Comparison of ENCODE assay signal across 10 cellular contexts in genomic region chr3:5162102-5162501, GRCh38. TPM values are rescaled to one million over a fixed set of nuclear protein-coding genes. Genes with fewer than 3 reads are reported as not detected.
DNase-seq lines count a peak whose midpoint lies in the region; ATAC-seq, FAIRE-seq and TF ChIP-seq lines count a peak whose summit lies in the region.
"Had no signal": no experiment of that assay in that cellular context is flagged by ENCODE, and none has a peak within 500 bp of the region (broad histone marks: within the 10 kb centered on the region; RNA-seq: fewer than 3 reads in every experiment).

No MANE protein-coding gene starts in this region.

- CTCF ChIA-PET in GM12878 (lab: Yijun Ruan, JAX), result interaction anchor here (2.7 kb wide), 1 partner anchor 25 kb away, joined by 7 read pairs; no protein-coding TSS in a partner anchor

- in situ Hi-C loops in GM12878 (cut with MboI), result no loop called here

- no peaks in the 10 kb centered on the region for H3K27me3 ChIP-seq in GM12878 (replicated peaks in 1 of 2; ENCODE audit: control insufficient read depth in 2 of 2, insufficient read depth in 2 of 2, low read length in 1 of 2)
- no peaks in the 10 kb centered on the region for H3K27me3 ChIP-seq in lung (ENCODE audit: control insufficient read depth, insufficient read depth)
- H3K27me3 ChIP-seq in suprapubic skin, result no peaks in the 10 kb centered on the region

- H3K27ac ChIP-seq in GM12878 (ENCODE audit: control insufficient read depth, insufficient read depth), result no peak overlapping the region
- peak overlapping the region in 1 of 2 donors; percentile 32 for H3K27ac ChIP-seq in lung (ENCODE audit: low read depth in 1 of 2, low read length in 1 of 2)
- H3K27ac ChIP-seq in suprapubic skin, result no peak overlapping the region

- H4K20me1 ChIP-seq in GM12878 (ENCODE audit: control insufficient read depth, insufficient read depth), result no peaks in the 10 kb centered on the region

- TF ChIP-seq EP300 in GM12878 (IDR thresholded peaks at IDR 0.05; ENCODE audit: borderline replicate concordance in 1 of 2, control insufficient read depth in 1 of 2, low read depth in 2 of 2, low read length in 2 of 2) (no peak), suprapubic skin (IDR thresholded peaks at IDR 0.05) (no peak)

- no peak overlapping the region for H3K9ac ChIP-seq in GM12878 (ENCODE audit: control insufficient read depth, insufficient read depth, low read length)

- no peaks in the 10 kb centered on the region for H3K36me3 ChIP-seq in GM12878 (ENCODE audit: control insufficient read depth in 2 of 2, insufficient read depth in 2 of 2, low read length in 1 of 2)
- no peaks in the 10 kb centered on the region for H3K36me3 ChIP-seq in lung (ENCODE audit: control insufficient read depth in 2 of 2, insufficient read depth in 2 of 2, low read length in 2 of 2)
- no peaks in the 10 kb centered on the region for H3K36me3 ChIP-seq in suprapubic skin

- BruUV-seq in GM12878 (replicated peaks; lab: Mats Ljungman, UMichigan), result no TSS peak

- POLR2A ChIA-PET in GM12878 (lab: Charles Lee), result interaction anchor here (0.6 to 1.4 kb wide), 3 partner anchors 9 to 34 kb away, joined by 3 to 5 read pairs (median 4); no protein-coding TSS in a partner anchor

- H3K79me2 ChIP-seq in GM12878 (ENCODE audit: control insufficient read depth, insufficient read depth, low read length), result peaks cover 86% of the 10 kb centered on the region

- no peak for TF ChIP-seq CTCF in GM12878 (IDR thresholded peaks at IDR 0.05 in 2 of 3, conservative IDR thresholded peaks at IDR 0.05 in 1 of 3; ENCODE audit: control insufficient read depth in 2 of 3, extremely low read depth in 1 of 3, insufficient read depth in 1 of 3, low read depth in 3 of 3, low read length in 3 of 3)
- TF ChIP-seq CTCF in lung (IDR thresholded peaks at IDR 0.05; ENCODE audit: control extremely low read depth, extremely low read depth), result no peak
- no peak for TF ChIP-seq CTCF in suprapubic skin (IDR thresholded peaks at IDR 0.05)

- WGBS in GM12878 (ENCODE audit: insufficient coverage, insufficient replicate concordance, low lambda C conversion rate, missing lambda C conversion rate), result 90% methylated on average over 1 of the region's 1 CpG
- 71 to 78% methylated on average over 1 of the region's 1 CpG for WGBS in lung, 2 donors
- WGBS in suprapubic skin, result 80% methylated on average over 1 of the region's 1 CpG

- H3K4me1 ChIP-seq in GM12878 (ENCODE audit: control insufficient read depth, insufficient read depth, low read length), result peaks cover 17% of the 10 kb centered on the region
- H3K4me1 ChIP-seq in lung (ENCODE audit: control insufficient read depth in 2 of 2, insufficient read depth in 2 of 2, low read length in 2 of 2), result peaks cover 12 to 22% of the 10 kb centered on the region in 2 donors
- peaks cover 33% of the 10 kb centered on the region for H3K4me1 ChIP-seq in suprapubic skin

- intact Hi-C loops in GM12878 (cut with micrococcal nuclease; ENCODE audit: unreplicated experiment), result no loop called here

- SMC1A ChIA-PET in GM12878 (lab: Charles Lee; ENCODE audit: uncharacterized antibody, unreplicated experiment), result interaction anchor here (0.8 to 4.4 kb wide), 9 partner anchors 10 to 35 kb away, joined by 3 to 30 read pairs (median 6); partner anchors contain the start of gene EDEM1

- TF ChIP-seq RAD21 in GM12878 (IDR thresholded peaks at IDR 0.05; ENCODE audit: insufficient read depth, low read depth, low read length), result no peak

- no peak overlapping the region for H2AFZ ChIP-seq in GM12878 (ENCODE audit: control insufficient read depth, low read depth, low read length)

- ATAC-seq in GM12878, result peak; percentile 19
- peak; percentile 37 for ATAC-seq in lung (ENCODE audit: insufficient read depth, low FRiP score)
- no peak for ATAC-seq in HG03280 (IDR thresholded peaks at IDR 0.05; ENCODE audit: unreplicated experiment)

- H3K4me3 ChIP-seq in GM12878 (no peak overlapping the region), lung (no peak overlapping the region), suprapubic skin (no peak overlapping the region)

- no peak overlapping the region for H3K4me2 ChIP-seq in GM12878 (ENCODE audit: control insufficient read depth, insufficient read depth)

- no peak for TF ChIP-seq POLR2A in GM12878 (IDR thresholded peaks at IDR 0.05; ENCODE audit: low read depth, low read length)
- TF ChIP-seq POLR2A in suprapubic skin (IDR thresholded peaks at IDR 0.05), result no peak

- FAIRE-seq in GM12878 (lab: Jason Lieb, UNC), result no peak

- H3K9me3 ChIP-seq in GM12878 (replicated peaks; ENCODE audit: control insufficient read depth, insufficient read depth, low read length) (no peaks in the 10 kb centered on the region; the same call in 2 of the 3 replicates), lung (ENCODE audit: control insufficient read depth in 2 of 2, insufficient read depth in 1 of 2, low read length in 1 of 2) (no peaks in the 10 kb centered on the region), suprapubic skin (no peaks in the 10 kb centered on the region)

- peak; percentile 59 for DNase-seq in AG08395 (ENCODE audit: low spot score)
- DNase-seq in HK-2 (ENCODE audit: unreplicated experiment), result peak; percentile 9
- no peak for DNase-seq in GM12878 (ENCODE audit: low read depth, low spot score)
- DNase-seq in lung (ENCODE audit: low spot score), result no peak
- DNase-seq in stimulated activated CD8-positive, alpha-beta memory T cell treated with anti-CD3 and anti-CD28 coated beads, Interleukin-4, amount 100 ng/mL, for 48 hours, result no peak
- DNase-seq in suprapubic skin (ENCODE audit: low spot score in 2 of 2), result no peak
- DNase-seq in activated CD4-positive, alpha-beta T cell treated with anti-CD3 and anti-CD28 coated beads for 4 hours, result no peak
- DNase-seq: activated CD4-positive, alpha-beta T cell treated with anti-CD3 and anti-CD28 coated beads, Interleukin-2, amount 50 U/mL, for 48 hours; cortex of kidney had no signal

- RAD21 ChIA-PET in GM12878 (lab: Charles Lee; ENCODE audit: unreplicated experiment), result interaction anchor here (1.1 to 1.5 kb wide), 2 partner anchors 19 to 22 kb away, joined by 3 to 6 read pairs; no protein-coding TSS in a partner anchor

TF ChIP-seq in GM12878, 131 proteins besides CTCF, POLR2A, EP300 and RAD21:
- TF ChIP-seq PKNOX1 (IDR thresholded peaks at IDR 0.05), result 0 out of 2 replicates have a peak, but pooled peaks have one; percentile 6
- no peak for TF ChIP-seq POU2F2 (IDR thresholded peaks at IDR 0.05; ENCODE audit: borderline replicate concordance, low read depth, low read length)
TF ChIP-seq in GM12878: peak in this region for 1.

RNA-seq across cellular contexts. Expression of gene EDEM1, which starts 25.4 kb away (rescaled TPM):
- 223 and 263 TPM in 2 replicates for total RNA-seq in GM12878 (2013; cell fraction: nucleolus; rRNA removed)
- total RNA-seq in GM12878 (2014; rRNA removed), result 52.6 and 56.0 TPM in 2 replicates
- total RNA-seq in GM12878 (2014; rRNA removed; fragmentation: Illumina TruSeq; extraction: Trizol), result 57.5 and 60.6 TPM in 2 replicates
- 129 and 138 TPM in 2 replicates for total RNA-seq in GM12878 (2021)
- 49.4 TPM for polyA plus RNA-seq in GM12878 (2011; ENCODE audit: low read depth)
- polyA plus RNA-seq in GM12878 (2011; rRNA removed), result 104 and 139 TPM in 2 replicates
- 52.9 and 58.1 TPM in 2 replicates for polyA plus RNA-seq in GM12878 (2011; cell fraction: cytosol; rRNA removed)
- polyA plus RNA-seq in GM12878 (2011; cell fraction: nucleus; rRNA removed), result 65.4 and 94.5 TPM in 2 replicates
- polyA plus RNA-seq in GM12878 (2012), result 59.5 and 72.2 TPM in 2 replicates
- polyA plus RNA-seq in GM12878 (2014; fragmentation: Illumina TruSeq; extraction: Trizol), result 57.5 and 75.9 TPM in 2 replicates
- polyA plus RNA-seq in GM12878 (2014; fragmentation: Nextera tagmentation; extraction: Ambion mirVana), result 10 to 100 TPM; 18.9 to 48.0 TPM
- polyA plus RNA-seq in GM12878 (2014; rRNA removed), result 61.3 and 73.8 TPM in 2 replicates
- 10 to 100 TPM; 56.2 to 60.1 TPM for polyA plus RNA-seq in GM12878 (2016; fragmentation: Nextera tagmentation; extraction: Ambion mirVana)
- polyA minus RNA-seq in GM12878 (2011; rRNA and poly(A)+ RNA removed), result 124 and 134 TPM in 2 replicates
- 54.6 and 64.8 TPM in 2 replicates for polyA minus RNA-seq in GM12878 (2011; cell fraction: cytosol; rRNA and poly(A)+ RNA removed)
- 49.6 and 62.2 TPM in 2 replicates for polyA minus RNA-seq in GM12878 (2011; cell fraction: nucleus; rRNA and poly(A)+ RNA removed)
- 100 to 1,000 TPM in 1 of 2 donors, 10 to 100 TPM in 1; 73.2 to 132 TPM for total RNA-seq in lung
- polyA plus RNA-seq in lung, result 10 to 100 TPM; 12.8 to 35.4 TPM
- 100 to 1,000 TPM in 1 of 4 donors, 10 to 100 TPM in 3; 48.1 to 127 (median 56.3) TPM for total RNA-seq in suprapubic skin

RNA-seq across cellular contexts. Expression of gene ARL8B, which starts 40.0 kb away (rescaled TPM):
- 54.6 and 122 TPM in 2 replicates for total RNA-seq in GM12878 (2013; cell fraction: nucleolus; rRNA removed)
- total RNA-seq in GM12878 (2014; rRNA removed) (22.0 and 25.9 TPM in 2 replicates), GM12878 (2014; rRNA removed; fragmentation: Illumina TruSeq; extraction: Trizol) (50.9 and 52.6 TPM in 2 replicates), GM12878 (2021) (48.9 and 51.3 TPM in 2 replicates), lung (100 to 1,000 TPM in 1 of 2 donors, 10 to 100 TPM in 1; 84.2 to 108 TPM), suprapubic skin (10 to 100 TPM; 60.3 to 74.4 (median 66.0) TPM)
- 18.7 TPM for polyA plus RNA-seq in GM12878 (2011; ENCODE audit: low read depth)
- polyA plus RNA-seq in GM12878 (2011; rRNA removed) (31.1 and 67.4 TPM in 2 replicates), GM12878 (2014; fragmentation: Illumina TruSeq; extraction: Trizol) (69.0 and 92.2 TPM in 2 replicates), GM12878 (2014; fragmentation: Nextera tagmentation; extraction: Ambion mirVana) (10 to 100 TPM; 36.5 to 38.5 TPM), GM12878 (2014; rRNA removed) (31.9 and 36.0 TPM in 2 replicates), GM12878 (2016; fragmentation: Nextera tagmentation; extraction: Ambion mirVana) (10 to 100 TPM; 80.6 TPM), lung (10 to 100 TPM; 58.9 to 65.4 TPM)
- polyA plus RNA-seq in GM12878 (2011; cell fraction: cytosol; rRNA removed), result 23.0 and 24.2 TPM in 2 replicates
- 21.6 and 23.4 TPM in 2 replicates for polyA plus RNA-seq in GM12878 (2011; cell fraction: nucleus; rRNA removed)
- 33.7 and 43.4 TPM in 2 replicates for polyA plus RNA-seq in GM12878 (2012)
- 11.8 and 14.4 TPM in 2 replicates for polyA minus RNA-seq in GM12878 (2011; rRNA and poly(A)+ RNA removed)
- 9.4 and 16.4 TPM in 2 replicates for polyA minus RNA-seq in GM12878 (2011; cell fraction: cytosol; rRNA and poly(A)+ RNA removed)
- polyA minus RNA-seq in GM12878 (2011; cell fraction: nucleus; rRNA and poly(A)+ RNA removed), result 11.5 and 20.0 TPM in 2 replicates

Comparison
In these comparisons a context has a peak if more than half of its experiments do, and no peak if none do; other contexts are left out.
1. DNase-seq: peak in AG08395 (single experiment) and HK-2 (single experiment); none in GM12878 (single experiment), lung (single experiment), stimulated activated CD8-positive, alpha-beta memory T cell treated with anti-CD3 and anti-CD28 coated beads, Interleukin-4, amount 100 ng/mL, for 48 hours (single experiment), suprapubic skin (0 of 2) and activated CD4-positive, alpha-beta T cell treated with anti-CD3 and anti-CD28 coated beads for 4 hours (0 of 2).